Comparison of ENCODE assay signal across 1 cellular context in the genomic region with DNA sequence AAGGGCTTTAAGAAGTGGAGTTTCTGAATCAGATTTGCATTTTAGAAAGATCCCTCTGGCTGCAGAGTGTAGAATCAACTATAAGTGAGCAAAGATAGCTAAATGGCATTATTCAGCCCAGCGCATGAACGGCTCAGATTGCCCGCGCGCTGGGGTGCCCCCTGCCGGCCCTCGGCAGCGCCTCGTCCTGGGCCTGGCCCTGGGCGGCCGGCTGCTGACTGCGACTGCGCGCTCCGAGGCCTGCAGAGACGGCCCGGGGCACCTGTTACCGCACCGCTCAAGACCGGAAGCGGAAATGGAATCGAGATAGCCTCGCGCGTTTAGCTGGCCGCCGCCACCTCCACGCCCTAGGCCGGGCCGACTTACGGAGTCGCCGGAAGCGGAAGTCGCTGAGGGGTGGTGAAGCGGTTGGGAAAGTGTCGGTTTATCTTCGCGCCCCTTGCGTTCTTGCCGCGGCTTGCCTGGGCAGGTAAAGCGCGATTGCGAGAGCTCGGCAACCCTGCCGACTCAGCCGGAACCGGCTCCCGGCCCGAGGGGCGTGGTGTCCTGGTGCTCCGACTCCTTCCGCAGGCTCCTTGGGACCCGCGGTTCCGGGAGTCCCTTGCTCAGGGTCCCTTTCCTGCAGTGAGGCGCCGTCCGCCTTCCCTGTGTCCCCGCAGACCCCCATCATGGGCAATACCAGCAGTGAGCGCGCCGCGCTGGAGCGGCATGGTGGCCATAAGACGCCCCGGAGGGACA.
A peak's percentile ranks its signal among the peaks of the same experiment; 100 is the strongest.
TF ChIP-seq lines count a peak whose summit lies in the region.

PRKAB1 (plus strand) TSS at position 557 of the 738 bp plus-strand sequence; CDS start at position 669, 112 bp downstream.

TF ChIP-seq in HepG2, 621 proteins besides CTCF, POLR2A, EP300 and RAD21 (continued from another document and continues in another):
- TF ChIP-seq, protein P1, sequence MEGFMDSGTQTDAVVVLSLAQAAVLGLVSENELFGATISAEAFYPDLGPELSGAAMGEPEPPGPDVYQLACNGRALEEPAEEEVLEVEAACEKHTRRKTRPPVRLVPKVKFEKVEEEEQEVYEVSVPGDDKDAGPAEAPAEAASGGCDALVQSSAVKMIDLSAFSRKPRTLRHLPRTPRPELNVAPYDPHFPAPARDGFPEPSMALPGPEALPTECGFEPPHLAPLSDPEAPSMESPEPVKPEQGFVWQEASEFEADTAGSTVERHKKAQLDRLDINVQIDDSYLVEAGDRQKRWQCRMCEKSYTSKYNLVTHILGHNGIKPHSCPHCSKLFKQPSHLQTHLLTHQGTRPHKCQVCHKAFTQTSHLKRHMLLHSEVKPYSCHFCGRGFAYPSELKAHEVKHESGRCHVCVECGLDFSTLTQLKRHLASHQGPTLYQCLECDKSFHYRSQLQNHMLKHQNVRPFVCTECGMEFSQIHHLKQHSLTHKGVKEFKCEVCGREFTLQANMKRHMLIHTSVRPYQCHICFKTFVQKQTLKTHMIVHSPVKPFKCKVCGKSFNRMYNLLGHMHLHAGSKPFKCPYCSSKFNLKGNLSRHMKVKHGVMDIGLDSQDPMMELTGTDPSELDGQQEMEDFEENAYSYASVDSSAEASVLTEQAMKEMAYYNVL (CRISPR knock-in tag; IDR thresholded peaks at IDR 0.05; ENCODE audit: borderline replicate concordance) = peak; percentile 45; the same call in 1 of the 2 replicates
- TF ChIP-seq ZNF740 (CRISPR knock-in tag; IDR thresholded peaks at IDR 0.05) (no peak), ZNF30 (CRISPR knock-in tag; IDR thresholded peaks at IDR 0.05) (no peak), ZNF563 (CRISPR knock-in tag; IDR thresholded peaks at IDR 0.05) (peak; percentile 46), STAT5B (CRISPR knock-in tag; IDR thresholded peaks at IDR 0.05) (no peak), HOXA5 (CRISPR knock-in tag; IDR thresholded peaks at IDR 0.05) (no peak), NR2F2 (IDR thresholded peaks at IDR 0.05; ENCODE audit: borderline replicate concordance, low read depth) (no peak; the same call in 1 of the 2 replicates), EHMT2 (IDR thresholded peaks at IDR 0.05; ENCODE audit: borderline replicate concordance, low read depth, low read length) (no peak), AGO2 (optimal IDR thresholded peaks at IDR 0.05; ENCODE audit: low read depth, low read length) (peak; percentile 87), TBL1XR1 (IDR thresholded peaks at IDR 0.05; ENCODE audit: borderline replicate concordance, low read length, partially characterized antibody) (no peak), ZNF605 (CRISPR knock-in tag; IDR thresholded peaks at IDR 0.05) (peak; percentile 91), ZNF431 (CRISPR knock-in tag; IDR thresholded peaks at IDR 0.05; ENCODE audit: borderline replicate concordance, low read depth) (no peak), ZNF407 (CRISPR knock-in tag; IDR thresholded peaks at IDR 0.05; ENCODE audit: not compliant biosample characterization) (peak; percentile 83), ZNF143 (CRISPR knock-in tag; IDR thresholded peaks at IDR 0.05) (0 out of 2 replicates have a peak, but pooled peaks have one; percentile 12), GABPB1 (CRISPR knock-in tag; IDR thresholded peaks at IDR 0.05) (peak; percentile 99), ZNF251 (CRISPR knock-in tag; IDR thresholded peaks at IDR 0.05) (no peak), ZNF256 (CRISPR knock-in tag; conservative IDR thresholded peaks at IDR 0.05) (no peak), SRSF4 (IDR thresholded peaks at IDR 0.05; ENCODE audit: low read depth, low read length, poor library complexity, severe bottlenecking) (no peak), ZNF776 (CRISPR knock-in tag; IDR thresholded peaks at IDR 0.05) (peak; percentile 87), MZF1 (CRISPR knock-in tag; IDR thresholded peaks at IDR 0.05; ENCODE audit: borderline replicate concordance) (no peak), MIER3 (CRISPR knock-in tag; IDR thresholded peaks at IDR 0.05; ENCODE audit: borderline replicate concordance) (peak; percentile 73; the same call in 1 of the 2 replicates), TEAD3 (CRISPR knock-in tag; optimal IDR thresholded peaks at IDR 0.05; ENCODE audit: borderline replicate concordance) (peak; percentile 63), PAWR (CRISPR knock-in tag; IDR thresholded peaks at IDR 0.05; ENCODE audit: borderline replicate concordance) (no peak), FOXM1 (CRISPR knock-in tag; IDR thresholded peaks at IDR 0.05) (no peak), ZNF619 (CRISPR knock-in tag; IDR thresholded peaks at IDR 0.05) (peak; percentile 74; the same call in 1 of the 2 replicates), CEBPG (CRISPR knock-in tag; IDR thresholded peaks at IDR 0.05) (peak; percentile 60), FOSL2 (CRISPR knock-in tag; IDR thresholded peaks at IDR 0.05) (peak; percentile 38; the same call in 1 of the 2 replicates), SMARCE1 (IDR thresholded peaks at IDR 0.05; ENCODE audit: borderline replicate concordance) (no peak), PAX8 (CRISPR knock-in tag; IDR thresholded peaks at IDR 0.05; ENCODE audit: borderline replicate concordance) (no peak), ZNF260 (CRISPR knock-in tag; IDR thresholded peaks at IDR 0.05; ENCODE audit: borderline replicate concordance, low read depth) (no peak), ZNF883 (CRISPR knock-in tag; IDR thresholded peaks at IDR 0.05; ENCODE audit: not compliant biosample characterization) (peak; percentile 84), DPF2 (CRISPR knock-in tag; IDR thresholded peaks at IDR 0.05; ENCODE audit: borderline replicate concordance, low read depth) (no peak), SMAD1 (CRISPR knock-in tag; IDR thresholded peaks at IDR 0.05; ENCODE audit: borderline replicate concordance, low read depth) (peak; percentile 78; the same call in 1 of the 2 replicates), ZNF614 (CRISPR knock-in tag; IDR thresholded peaks at IDR 0.05; ENCODE audit: borderline replicate concordance) (0 out of 2 replicates have a peak, but pooled peaks have one; percentile 38), ZNF180 (CRISPR knock-in tag; IDR thresholded peaks at IDR 0.05; ENCODE audit: borderline replicate concordance, low read depth) (no peak)
- TF ChIP-seq, protein P2, sequence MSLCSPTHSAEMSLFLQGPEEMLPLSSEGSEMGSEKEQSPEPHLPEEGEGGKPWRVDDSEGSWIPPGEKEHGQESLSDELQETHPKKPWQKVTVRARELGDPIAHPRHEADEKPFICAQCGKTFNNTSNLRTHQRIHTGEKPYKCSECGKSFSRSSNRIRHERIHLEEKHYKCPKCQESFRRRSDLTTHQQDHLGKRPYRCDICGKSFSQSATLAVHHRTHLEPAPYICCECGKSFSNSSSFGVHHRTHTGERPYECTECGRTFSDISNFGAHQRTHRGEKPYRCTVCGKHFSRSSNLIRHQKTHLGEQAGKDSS (CRISPR knock-in tag; IDR thresholded peaks at IDR 0.05; ENCODE audit: borderline replicate concordance, low read depth) = peak; percentile 74; the same call in 1 of the 2 replicates
- TF ChIP-seq, protein P3, sequence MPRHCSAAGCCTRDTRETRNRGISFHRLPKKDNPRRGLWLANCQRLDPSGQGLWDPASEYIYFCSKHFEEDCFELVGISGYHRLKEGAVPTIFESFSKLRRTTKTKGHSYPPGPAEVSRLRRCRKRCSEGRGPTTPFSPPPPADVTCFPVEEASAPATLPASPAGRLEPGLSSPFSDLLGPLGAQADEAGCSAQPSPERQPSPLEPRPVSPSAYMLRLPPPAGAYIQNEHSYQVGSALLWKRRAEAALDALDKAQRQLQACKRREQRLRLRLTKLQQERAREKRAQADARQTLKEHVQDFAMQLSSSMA (CRISPR knock-in tag; IDR thresholded peaks at IDR 0.05) = peak; percentile 95
- TF ChIP-seq, protein P4, sequence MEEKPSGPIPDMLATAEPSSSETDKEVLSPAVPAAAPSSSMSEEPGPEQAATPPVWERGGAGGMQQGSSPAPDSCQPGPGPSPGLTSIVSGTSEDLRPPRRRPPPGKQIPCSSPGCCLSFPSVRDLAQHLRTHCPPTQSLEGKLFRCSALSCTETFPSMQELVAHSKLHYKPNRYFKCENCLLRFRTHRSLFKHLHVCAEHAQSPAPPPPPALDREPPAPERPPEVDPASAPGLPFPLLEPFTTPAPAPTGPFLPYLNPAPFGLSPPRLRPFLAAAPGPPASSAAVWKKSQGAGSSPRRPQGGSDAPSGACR (CRISPR knock-in tag; IDR thresholded peaks at IDR 0.05) = no peak
- TF ChIP-seq, protein P5, sequence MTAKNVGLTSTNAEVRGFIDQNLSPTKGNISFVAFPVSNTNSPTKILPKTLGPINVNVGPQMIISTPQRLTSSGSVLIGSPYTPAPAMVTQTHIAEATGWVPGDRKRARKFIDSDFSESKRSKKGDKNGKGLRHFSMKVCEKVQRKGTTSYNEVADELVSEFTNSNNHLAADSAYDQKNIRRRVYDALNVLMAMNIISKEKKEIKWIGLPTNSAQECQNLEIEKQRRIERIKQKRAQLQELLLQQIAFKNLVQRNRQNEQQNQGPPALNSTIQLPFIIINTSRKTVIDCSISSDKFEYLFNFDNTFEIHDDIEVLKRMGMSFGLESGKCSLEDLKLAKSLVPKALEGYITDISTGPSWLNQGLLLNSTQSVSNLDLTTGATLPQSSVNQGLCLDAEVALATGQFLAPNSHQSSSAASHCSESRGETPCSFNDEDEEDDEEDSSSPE (CRISPR knock-in tag; IDR thresholded peaks at IDR 0.05) = peak; percentile 87
- TF ChIP-seq, protein P6, sequence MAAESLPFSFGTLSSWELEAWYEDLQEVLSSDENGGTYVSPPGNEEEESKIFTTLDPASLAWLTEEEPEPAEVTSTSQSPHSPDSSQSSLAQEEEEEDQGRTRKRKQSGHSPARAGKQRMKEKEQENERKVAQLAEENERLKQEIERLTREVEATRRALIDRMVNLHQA (CRISPR knock-in tag; IDR thresholded peaks at IDR 0.05) = no peak
- TF ChIP-seq, protein P7, sequence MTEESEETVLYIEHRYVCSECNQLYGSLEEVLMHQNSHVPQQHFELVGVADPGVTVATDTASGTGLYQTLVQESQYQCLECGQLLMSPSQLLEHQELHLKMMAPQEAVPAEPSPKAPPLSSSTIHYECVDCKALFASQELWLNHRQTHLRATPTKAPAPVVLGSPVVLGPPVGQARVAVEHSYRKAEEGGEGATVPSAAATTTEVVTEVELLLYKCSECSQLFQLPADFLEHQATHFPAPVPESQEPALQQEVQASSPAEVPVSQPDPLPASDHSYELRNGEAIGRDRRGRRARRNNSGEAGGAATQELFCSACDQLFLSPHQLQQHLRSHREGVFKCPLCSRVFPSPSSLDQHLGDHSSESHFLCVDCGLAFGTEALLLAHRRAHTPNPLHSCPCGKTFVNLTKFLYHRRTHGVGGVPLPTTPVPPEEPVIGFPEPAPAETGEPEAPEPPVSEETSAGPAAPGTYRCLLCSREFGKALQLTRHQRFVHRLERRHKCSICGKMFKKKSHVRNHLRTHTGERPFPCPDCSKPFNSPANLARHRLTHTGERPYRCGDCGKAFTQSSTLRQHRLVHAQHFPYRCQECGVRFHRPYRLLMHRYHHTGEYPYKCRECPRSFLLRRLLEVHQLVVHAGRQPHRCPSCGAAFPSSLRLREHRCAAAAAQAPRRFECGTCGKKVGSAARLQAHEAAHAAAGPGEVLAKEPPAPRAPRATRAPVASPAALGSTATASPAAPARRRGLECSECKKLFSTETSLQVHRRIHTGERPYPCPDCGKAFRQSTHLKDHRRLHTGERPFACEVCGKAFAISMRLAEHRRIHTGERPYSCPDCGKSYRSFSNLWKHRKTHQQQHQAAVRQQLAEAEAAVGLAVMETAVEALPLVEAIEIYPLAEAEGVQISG (CRISPR knock-in tag; IDR thresholded peaks at IDR 0.05) = peak; percentile 92
- TF ChIP-seq, protein P8, sequence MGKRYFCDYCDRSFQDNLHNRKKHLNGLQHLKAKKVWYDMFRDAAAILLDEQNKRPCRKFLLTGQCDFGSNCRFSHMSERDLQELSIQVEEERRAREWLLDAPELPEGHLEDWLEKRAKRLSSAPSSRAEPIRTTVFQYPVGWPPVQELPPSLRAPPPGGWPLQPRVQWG (CRISPR knock-in tag; IDR thresholded peaks at IDR 0.05; ENCODE audit: borderline replicate concordance, low read depth) = no peak
